ENCODE assay signal across 8 cellular contexts in the genomic region with DNA sequence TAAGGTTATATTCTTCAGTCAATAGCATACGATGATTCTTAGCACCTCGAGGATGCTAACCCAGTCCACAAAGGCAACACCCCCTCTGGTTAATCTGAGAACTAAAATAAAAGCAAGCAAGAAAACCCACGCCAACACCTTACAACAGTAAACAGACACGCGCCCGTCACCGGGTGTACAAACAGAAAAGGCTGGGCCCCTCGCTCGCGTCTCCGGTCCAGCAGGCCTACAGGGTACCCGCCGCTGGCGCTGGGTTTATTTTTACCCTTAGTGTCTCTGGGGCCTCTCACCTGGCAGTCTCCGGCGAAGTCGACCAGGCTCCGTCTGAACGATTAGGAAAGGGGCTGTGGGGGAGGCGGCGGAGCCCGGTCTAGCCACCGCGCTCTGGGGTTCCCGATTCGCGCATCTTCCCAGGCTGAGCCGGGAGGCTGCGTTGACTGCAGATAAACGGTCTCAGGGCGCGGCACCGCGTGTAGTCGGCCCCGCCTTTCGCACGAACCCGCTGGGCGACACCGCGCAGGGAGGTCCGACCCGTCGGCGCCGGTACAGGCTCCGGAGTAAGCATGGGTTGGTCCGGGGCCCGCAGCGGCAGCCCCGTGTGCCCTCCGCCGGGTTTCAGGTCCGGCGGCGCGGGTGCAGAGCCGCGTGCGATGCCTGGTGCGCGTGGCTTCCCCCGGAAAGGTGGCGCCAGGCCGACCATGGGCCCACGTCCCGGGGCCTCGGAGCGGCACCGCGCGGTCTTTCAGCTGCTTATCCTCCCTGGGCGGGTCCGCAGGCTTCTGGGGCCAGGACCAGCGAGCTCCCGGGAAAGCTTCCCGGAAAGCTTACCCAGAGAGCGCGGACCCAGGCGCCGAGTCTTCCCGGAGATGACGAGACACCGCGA. TPM values are rescaled to one million over a fixed set of nuclear protein-coding genes. Genes with fewer than 3 reads are reported as not detected.
DNase-seq lines count a peak whose midpoint lies in the region; ATAC-seq and TF ChIP-seq lines count a peak whose summit lies in the region.

A gene with protein sequence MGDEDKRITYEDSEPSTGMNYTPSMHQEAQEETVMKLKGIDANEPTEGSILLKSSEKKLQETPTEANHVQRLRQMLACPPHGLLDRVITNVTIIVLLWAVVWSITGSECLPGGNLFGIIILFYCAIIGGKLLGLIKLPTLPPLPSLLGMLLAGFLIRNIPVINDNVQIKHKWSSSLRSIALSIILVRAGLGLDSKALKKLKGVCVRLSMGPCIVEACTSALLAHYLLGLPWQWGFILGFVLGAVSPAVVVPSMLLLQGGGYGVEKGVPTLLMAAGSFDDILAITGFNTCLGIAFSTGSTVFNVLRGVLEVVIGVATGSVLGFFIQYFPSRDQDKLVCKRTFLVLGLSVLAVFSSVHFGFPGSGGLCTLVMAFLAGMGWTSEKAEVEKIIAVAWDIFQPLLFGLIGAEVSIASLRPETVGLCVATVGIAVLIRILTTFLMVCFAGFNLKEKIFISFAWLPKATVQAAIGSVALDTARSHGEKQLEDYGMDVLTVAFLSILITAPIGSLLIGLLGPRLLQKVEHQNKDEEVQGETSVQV (minus strand): TSS at position 868 of the 883 bp plus-strand sequence. CDS start 9,211 bp downstream, outside the sequence.

- H3K9me3 Mint-ChIP-seq in CD4-positive, alpha-beta T cell = no peaks in the 10 kb centered on the region
- no peaks in the 10 kb centered on the region for H3K9me3 Mint-ChIP-seq in activated T-helper 2 cell treated with anti-CD3 and anti-CD28 coated beads, Interferon-gamma antibody, Interleukin-2, Interleukin-4, amounts not matched to agents 10 μg/mL and 5 μg/mL and 100 μg/mL, durations not matched to agents 14 hours and 24 hours and 36 hours
- H3K9me3 Mint-ChIP-seq in nephron = no peaks in the 10 kb centered on the region

- DNase-seq in CD4-positive, alpha-beta T cell = peak; percentile 43 to 66 (median 51)
- DNase-seq in RPMI7951 (ENCODE audit: low read depth) = peak; percentile 66
- peak; percentile 66 for DNase-seq in activated T-helper 2 cell treated with anti-CD3 and anti-CD28 coated beads, Interferon-gamma antibody, Interleukin-2, Interleukin-4, amounts not matched to agents 10 μg/mL and 5 μg/mL and 100 μg/mL, durations not matched to agents 14 hours and 24 hours and 36 hours (ENCODE audit: low spot score)
- peak; percentile 68 for DNase-seq in fibroblast of pulmonary artery (ENCODE audit: low read depth)
- peak; percentile 65 for DNase-seq in stimulated activated naive CD8-positive, alpha-beta T cell treated with anti-CD3 and anti-CD28 coated beads, Interleukin-15, Interleukin-2, amounts not matched to agents 100 U/mL and 50 U/mL, for 24 hours

- no peaks in the 10 kb centered on the region for H3K9me3 ChIP-seq in CD4-positive, alpha-beta T cell (ENCODE audit: control insufficient read depth, low read length)

- H3K27ac ChIP-seq in CD4-positive, alpha-beta T cell (ENCODE audit: low read depth, low read length) = peak within 1 kb of the TSS; percentile 78

- H3K36me3 Mint-ChIP-seq in CD4-positive, alpha-beta T cell (ENCODE audit: low read depth) = peaks cover 23% of the 10 kb centered on the region
- peaks cover 42% of the 10 kb centered on the region for H3K36me3 Mint-ChIP-seq in activated T-helper 2 cell treated with anti-CD3 and anti-CD28 coated beads, Interferon-gamma antibody, Interleukin-2, Interleukin-4, amounts not matched to agents 10 μg/mL and 5 μg/mL and 100 μg/mL, durations not matched to agents 14 hours and 24 hours and 36 hours (ENCODE audit: low read depth)
- peaks cover 22% of the 10 kb centered on the region for H3K36me3 Mint-ChIP-seq in nephron (ENCODE audit: low read depth)

- H3K4me1 Mint-ChIP-seq in CD4-positive, alpha-beta T cell (ENCODE audit: low read depth) = peaks cover 59% of the 10 kb centered on the region
- H3K4me1 Mint-ChIP-seq in activated T-helper 2 cell treated with anti-CD3 and anti-CD28 coated beads, Interferon-gamma antibody, Interleukin-2, Interleukin-4, amounts not matched to agents 10 μg/mL and 5 μg/mL and 100 μg/mL, durations not matched to agents 14 hours and 24 hours and 36 hours (ENCODE audit: low read depth) = peaks cover 45% of the 10 kb centered on the region
- peaks cover 14% of the 10 kb centered on the region for H3K4me1 Mint-ChIP-seq in nephron

- H3K4me3 Mint-ChIP-seq in CD4-positive, alpha-beta T cell = peak within 1 kb of the TSS; percentile 88
- H3K4me3 Mint-ChIP-seq in activated T-helper 2 cell treated with anti-CD3 and anti-CD28 coated beads, Interferon-gamma antibody, Interleukin-2, Interleukin-4, amounts not matched to agents 10 μg/mL and 5 μg/mL and 100 μg/mL, durations not matched to agents 14 hours and 24 hours and 36 hours (ENCODE audit: low read depth) = peak within 1 kb of the TSS; percentile 90
- H3K4me3 Mint-ChIP-seq in nephron = peak within 1 kb of the TSS; percentile 88 to 98 (median 94)

- peak within 1 kb of the TSS; percentile 94 for H3K27ac Mint-ChIP-seq in CD4-positive, alpha-beta T cell
- H3K27ac Mint-ChIP-seq in activated T-helper 2 cell treated with anti-CD3 and anti-CD28 coated beads, Interferon-gamma antibody, Interleukin-2, Interleukin-4, amounts not matched to agents 10 μg/mL and 5 μg/mL and 100 μg/mL, durations not matched to agents 14 hours and 24 hours and 36 hours = peak within 1 kb of the TSS; percentile 98
- peak within 1 kb of the TSS; percentile 51 to 96 (median 87) for H3K27ac Mint-ChIP-seq in nephron

- ATAC-seq in CD4-positive, alpha-beta T cell (ENCODE audit: poor library complexity) = peak; percentile 81
- ATAC-seq in GM19324 (IDR thresholded peaks at IDR 0.05; ENCODE audit: low FRiP score, unreplicated experiment) (peak; percentile 74), HG03460 (IDR thresholded peaks at IDR 0.05; ENCODE audit: unreplicated experiment) (peak; percentile 51)
- peak; percentile 68 for ATAC-seq in stimulated activated naive CD8-positive, alpha-beta T cell treated with anti-CD3 and anti-CD28 coated beads, Interleukin-15, Interleukin-2, amounts not matched to agents 100 U/mL and 50 U/mL, for 24 hours

- TF ChIP-seq CTCF in CD4-positive, alpha-beta T cell (IDR thresholded peaks at IDR 0.05) = no peak
- peak; percentile 3 for TF ChIP-seq CTCF in fibroblast of pulmonary artery (IDR thresholded peaks at IDR 0.05; ENCODE audit: low read length, missing control alignments)
- peak in 1 of 3 experiments; percentile 8 for TF ChIP-seq CTCF in nephron (IDR thresholded peaks at IDR 0.05; ENCODE audit: unreplicated experiment in 3 of 3)

- no peaks in the 10 kb centered on the region for H3K27me3 ChIP-seq in CD4-positive, alpha-beta T cell (ENCODE audit: control insufficient read depth, insufficient read depth, low read length)

- POLR2A ChIA-PET in CD4-positive, alpha-beta T cell (lab: Charles Lee) = interaction anchor here (0.6 to 2.6 kb wide), 16 partner anchors 11 to 645 kb away, joined by 3 to 24 read pairs (median 6); a partner anchor contains a TSS

- intact Hi-C loops in CD4-positive, alpha-beta T cell (cut with DNase I, micrococcal nuclease) = loop anchor here (1.0 to 5.0 kb wide), 2 partner anchors 54 to 57 kb away; a partner anchor contains a TSS
- intact Hi-C loops in activated T-helper 2 cell treated with anti-CD3 and anti-CD28 coated beads, Interferon-gamma antibody, Interleukin-2, Interleukin-4, amounts not matched to agents 10 μg/mL and 5 μg/mL and 100 μg/mL, durations not matched to agents 14 hours and 24 hours and 36 hours (cut with micrococcal nuclease) = loop anchor here (1.0 to 5.0 kb wide), 6 partner anchors 23 to 731 kb away; a partner anchor contains a TSS

- no peaks in the 10 kb centered on the region for H3K27me3 Mint-ChIP-seq in CD4-positive, alpha-beta T cell
- H3K27me3 Mint-ChIP-seq in activated T-helper 2 cell treated with anti-CD3 and anti-CD28 coated beads, Interferon-gamma antibody, Interleukin-2, Interleukin-4, amounts not matched to agents 10 μg/mL and 5 μg/mL and 100 μg/mL, durations not matched to agents 14 hours and 24 hours and 36 hours (ENCODE audit: low read depth) = no peaks in the 10 kb centered on the region
- no peaks in the 10 kb centered on the region for H3K27me3 Mint-ChIP-seq in nephron (ENCODE audit: low read depth)

- H3K4me3 ChIP-seq in fibroblast of pulmonary artery (replicated peaks; ENCODE audit: low read depth, low read length) = peak within 1 kb of the TSS; percentile 74

- CTCF ChIA-PET in CD4-positive, alpha-beta T cell (lab: Charles Lee) = interaction anchor here (0.9 to 2.6 kb wide), 5 partner anchors 15 to 485 kb away, joined by 3 to 11 read pairs (median 4); a partner anchor contains a TSS

RNA-seq across cellular contexts. Expression of the gene that starts here (rescaled TPM):
- 10 to 100 TPM; 21.1 to 21.7 TPM for total RNA-seq in CD4-positive, alpha-beta T cell
- total RNA-seq in RPMI7951 (2014; rRNA removed; shearing (Covaris generic)) = 8.9 and 9.9 TPM in 2 replicates
- 34.6 and 37.9 TPM in 2 replicates for total RNA-seq in activated T-helper 2 cell treated with anti-CD3 and anti-CD28 coated beads, Interferon-gamma antibody, Interleukin-2, Interleukin-4, amounts not matched to agents 10 μg/mL and 5 μg/mL and 100 μg/mL, durations not matched to agents 14 hours and 24 hours and 36 hours

Comparison
In these comparisons a context has a peak if more than half of its experiments do, and no peak if none do; other contexts are left out.
1. Peak in every context shown above with its lines: DNase-seq, ATAC-seq, H3K4me3 ChIP-seq and H3K27ac ChIP-seq.